Comparison of ENCODE assay signal across 14 cellular contexts in genomic region chr7:101161692-101162461, GRCh38. TPM values are rescaled to one million over a fixed set of nuclear protein-coding genes. Genes with fewer than 3 reads are reported as not detected.
DNase-seq lines count a peak whose midpoint lies in the region; ATAC-seq, FAIRE-seq and TF ChIP-seq lines count a peak whose summit lies in the region.
"Had no signal": no experiment of that assay in that cellular context is flagged by ENCODE, and none has a peak within 500 bp of the region (broad histone marks: within the 10 kb centered on the region; RNA-seq: fewer than 3 reads in every experiment).

No MANE protein-coding gene starts in this region.

- H3K9me3 ChIP-seq in gastrocnemius medialis = no peaks in the 10 kb centered on the region
- H3K9me3 ChIP-seq: thoracic aorta had no signal

- intact Hi-C loops in dendritic cell treated with granulocyte-macrophage colony-stimulating factor and Interleukin-4, amounts not matched to agents 40 ng/mL and 50 ng/mL, for 4 days (cut with micrococcal nuclease) = no loop called here
- intact Hi-C loops in gastrocnemius medialis (cut with DNase I; ENCODE audit: low total_unique reads) = no loop called here

- peaks cover 24% of the 10 kb centered on the region for H3K4me1 Mint-ChIP-seq in activated T-cell treated with anti-CD3 and anti-CD28 coated beads, Interleukin-2, amount 50 U/mL, for 4 hours (ENCODE audit: low read depth)
- H3K4me1 Mint-ChIP-seq in dendritic cell treated with granulocyte-macrophage colony-stimulating factor and Interleukin-4, amounts not matched to agents 40 ng/mL and 50 ng/mL, for 4 days (ENCODE audit: low read depth) = peaks cover 24% of the 10 kb centered on the region
- peaks cover 10% of the 10 kb centered on the region for H3K4me1 Mint-ChIP-seq in progenitor cell of endocrine pancreas (ENCODE audit: low read depth)

- H3K4me3 Mint-ChIP-seq in activated T-cell treated with anti-CD3 and anti-CD28 coated beads, Interleukin-2, amount 50 U/mL, for 4 hours = peak overlapping the region; percentile 61
- H3K4me3 Mint-ChIP-seq in dendritic cell treated with granulocyte-macrophage colony-stimulating factor and Interleukin-4, amounts not matched to agents 40 ng/mL and 50 ng/mL, for 4 days = peak overlapping the region; percentile 64
- H3K4me3 Mint-ChIP-seq in progenitor cell of endocrine pancreas (ENCODE audit: low read depth) = peak overlapping the region; percentile 64

- H3K4me1 ChIP-seq in gastrocnemius medialis = peaks cover 12 to 18% of the 10 kb centered on the region in 2 donors

- H3K9me3 Mint-ChIP-seq in activated T-cell treated with anti-CD3 and anti-CD28 coated beads, Interleukin-2, amount 50 U/mL, for 4 hours = no peaks in the 10 kb centered on the region
- H3K9me3 Mint-ChIP-seq in dendritic cell treated with granulocyte-macrophage colony-stimulating factor and Interleukin-4, amounts not matched to agents 40 ng/mL and 50 ng/mL, for 4 days = no peaks in the 10 kb centered on the region
- no peaks in the 10 kb centered on the region for H3K9me3 Mint-ChIP-seq in progenitor cell of endocrine pancreas (ENCODE audit: low read depth)

- H3K27ac ChIP-seq in gastrocnemius medialis = no peak overlapping the region
- H3K27ac ChIP-seq: HL-60, thoracic aorta had no signal

- peaks cover 0 to 17% of the 10 kb centered on the region in 2 donors for H3K36me3 ChIP-seq in gastrocnemius medialis

- H3K27ac Mint-ChIP-seq in dendritic cell treated with granulocyte-macrophage colony-stimulating factor and Interleukin-4, amounts not matched to agents 40 ng/mL and 50 ng/mL, for 4 days = no peak overlapping the region
- peak overlapping the region; percentile 76 for H3K27ac Mint-ChIP-seq in progenitor cell of endocrine pancreas

- no peak for DNase-seq in activated T-cell treated with anti-CD3 and anti-CD28 coated beads, Interleukin-2, amount 50 U/mL, for 4 hours
- no peak for DNase-seq in activated T-cell treated with anti-CD3 and anti-CD28 coated beads, Interleukin-2, amount 50 U/mL, for 48 hours
- DNase-seq in progenitor cell of endocrine pancreas (ENCODE audit: low spot score, unreplicated experiment) (no peak), NCI-H2227 (lab: John Stamatoyannopoulos, UW; ENCODE audit: unreplicated experiment) (no peak), gastrocnemius medialis (no peak), urothelium cell line (ENCODE audit: low spot score) (no peak)
- DNase-seq: aorta; stimulated activated CD4-positive, alpha-beta T cell treated with anti-CD3 and anti-CD28 coated beads, Interleukin-2, amount 100 ng/mL, for 48 hours had no signal

- TF ChIP-seq POLR2A in gastrocnemius medialis (IDR thresholded peaks at IDR 0.05) = no peak

- H3K36me3 Mint-ChIP-seq in activated T-cell treated with anti-CD3 and anti-CD28 coated beads, Interleukin-2, amount 50 U/mL, for 4 hours (ENCODE audit: insufficient read depth) = peaks cover 12% of the 10 kb centered on the region
- peaks cover 46% of the 10 kb centered on the region for H3K36me3 Mint-ChIP-seq in dendritic cell treated with granulocyte-macrophage colony-stimulating factor and Interleukin-4, amounts not matched to agents 40 ng/mL and 50 ng/mL, for 4 days (ENCODE audit: low read depth)
- peaks cover 9% of the 10 kb centered on the region for H3K36me3 Mint-ChIP-seq in progenitor cell of endocrine pancreas (ENCODE audit: insufficient read depth)

- FAIRE-seq in urothelium cell line (lab: Jason Lieb, UNC) = no peak
- FAIRE-seq: endothelial cell of umbilical vein had no signal

- no peak overlapping the region for H3K4me3 ChIP-seq in gastrocnemius medialis

- TF ChIP-seq CTCF in progenitor cell of endocrine pancreas (IDR thresholded peaks at IDR 0.05; ENCODE audit: unreplicated experiment) (no peak), gastrocnemius medialis (IDR thresholded peaks at IDR 0.05 in 4 of 5, conservative IDR thresholded peaks at IDR 0.05 in 1 of 5) (no peak)

- no peak for ATAC-seq in activated T-cell treated with anti-CD3 and anti-CD28 coated beads, Interleukin-2, amount 50 U/mL, for 4 hours
- no peak for ATAC-seq in gastrocnemius medialis

- H3K27me3 Mint-ChIP-seq in activated T-cell treated with anti-CD3 and anti-CD28 coated beads, Interleukin-2, amount 50 U/mL, for 4 hours (ENCODE audit: low read depth) = peaks cover 35% of the 10 kb centered on the region
- H3K27me3 Mint-ChIP-seq in dendritic cell treated with granulocyte-macrophage colony-stimulating factor and Interleukin-4, amounts not matched to agents 40 ng/mL and 50 ng/mL, for 4 days = peaks cover 57% of the 10 kb centered on the region
- H3K27me3 Mint-ChIP-seq in progenitor cell of endocrine pancreas = peaks cover 33% of the 10 kb centered on the region

- in situ Hi-C loops in gastrocnemius medialis (cut with MboI; ENCODE audit: low sequenced_read_pairs in 4 of 4) = no loop called here

- H3K27me3 ChIP-seq in gastrocnemius medialis = peaks cover 45 to 56% (median 46%) of the 10 kb centered on the region in 3 donors

TF ChIP-seq in PFSK-1, 5 proteins besides CTCF, POLR2A, EP300 and RAD21:
- no peak for TF ChIP-seq REST (IDR thresholded peaks at IDR 0.05; ENCODE audit: insufficient read depth in 1 of 2, low read depth in 2 of 2, low read length in 2 of 2)
- TF ChIP-seq SIN3A (IDR thresholded peaks at IDR 0.05; ENCODE audit: borderline replicate concordance, insufficient read depth, low read length) = peak; percentile 96
- peak; percentile 87 for TF ChIP-seq POLR2AphosphoS5 (IDR thresholded peaks at IDR 0.05; ENCODE audit: low read depth, low read length)
- no peak for TF ChIP-seq TAF1 (IDR thresholded peaks at IDR 0.05; ENCODE audit: borderline replicate concordance, insufficient read depth, low read length)
- TF ChIP-seq FOXP2 (optimal IDR thresholded peaks at IDR 0.05; ENCODE audit: borderline replicate concordance, extremely low read depth, extremely low read length, insufficient read depth) = no peak
TF ChIP-seq in PFSK-1: peak in this region for 2.

RNA-seq across cellular contexts. Expression of gene VGF, which starts 3.5 kb away (rescaled TPM):
- not detected for total RNA-seq in activated T-cell treated with anti-CD3 and anti-CD28 coated beads, Interleukin-2, amount 50 U/mL, for 4 hours
- 14,821 TPM for polyA plus RNA-seq in PFSK-1 (2012; ENCODE audit: insufficient read length, low read depth)
- total RNA-seq in progenitor cell of endocrine pancreas (0.96 and 1.8 TPM in 2 replicates), gastrocnemius medialis (not detected)
- total RNA-seq: aorta, endothelial cell of umbilical vein, thoracic aorta had no signal
- polyA plus RNA-seq: aorta had no signal

RNA-seq across cellular contexts. Expression of gene AP1S1, which starts 7.6 kb away (rescaled TPM):
- 10 to 100 TPM; 27.6 to 32.9 (median 28.3) TPM for total RNA-seq in activated T-cell treated with anti-CD3 and anti-CD28 coated beads, Interleukin-2, amount 50 U/mL, for 4 hours
- polyA plus RNA-seq in PFSK-1 (2012; ENCODE audit: insufficient read length, low read depth) = 149 TPM
- total RNA-seq in progenitor cell of endocrine pancreas = 61.3 and 66.5 TPM in 2 replicates
- total RNA-seq in gastrocnemius medialis = 10 to 100 TPM in 3 of 4 donors, 1 to 10 TPM in 1; 5.5 to 24.4 (median 15.6) TPM

RNA-seq across cellular contexts. Expression of gene NAT16, which starts 18.2 kb away (rescaled TPM):
- not detected for total RNA-seq in activated T-cell treated with anti-CD3 and anti-CD28 coated beads, Interleukin-2, amount 50 U/mL, for 4 hours
- polyA plus RNA-seq in PFSK-1 (2012; ENCODE audit: insufficient read length, low read depth) = 0.26 TPM
- total RNA-seq in progenitor cell of endocrine pancreas (not detected in 2 replicates), gastrocnemius medialis (not detected)
- total RNA-seq: aorta, endothelial cell of umbilical vein, osteoblast, thoracic aorta had no signal
- polyA plus RNA-seq: aorta, endothelial cell of umbilical vein had no signal

RNA-seq across cellular contexts. Expression of gene SERPINE1, which starts 35.0 kb away (rescaled TPM):
- under 1 TPM; 0.18 to 0.46 (median 0.33) TPM for total RNA-seq in activated T-cell treated with anti-CD3 and anti-CD28 coated beads, Interleukin-2, amount 50 U/mL, for 4 hours
- polyA plus RNA-seq in PFSK-1 (2012; ENCODE audit: insufficient read length, low read depth) = 36.0 TPM
- 0.11 and 0.14 TPM in 2 replicates for total RNA-seq in progenitor cell of endocrine pancreas
- 10 to 100 TPM in 3 of 4 donors, 1 to 10 TPM in 1; 5.9 to 21.7 (median 12.3) TPM for total RNA-seq in gastrocnemius medialis

RNA-seq across cellular contexts. Expression of gene MOGAT3, which starts 39.0 kb away (rescaled TPM):
- not detected for total RNA-seq in activated T-cell treated with anti-CD3 and anti-CD28 coated beads, Interleukin-2, amount 50 U/mL, for 4 hours
- polyA plus RNA-seq in PFSK-1 (2012; ENCODE audit: insufficient read length, low read depth) = 0.43 TPM
- not detected in 2 replicates for total RNA-seq in progenitor cell of endocrine pancreas
- not detected for total RNA-seq in gastrocnemius medialis
- total RNA-seq: aorta, endothelial cell of umbilical vein, osteoblast, thoracic aorta had no signal
- polyA plus RNA-seq: endothelial cell of umbilical vein had no signal
